Comparison of ENCODE assay signal across 9 cellular contexts in the genomic region with DNA sequence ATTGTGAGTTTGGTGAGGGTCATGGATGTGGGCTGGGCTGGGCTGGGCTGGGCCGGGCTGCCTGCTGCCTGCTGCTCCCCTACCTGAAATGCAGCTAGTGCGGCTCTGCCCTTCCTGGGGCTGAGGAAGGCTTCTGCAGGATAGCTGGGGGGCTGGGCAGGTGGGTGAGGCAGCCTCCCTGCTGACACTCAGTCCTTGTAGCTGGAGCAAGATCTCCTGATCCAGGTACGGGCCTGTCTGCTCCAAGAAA. TPM values are rescaled to one million over a fixed set of nuclear protein-coding genes. Genes with fewer than 3 reads are reported as not detected.
DNase-seq lines count a peak whose midpoint lies in the region; ATAC-seq, FAIRE-seq and TF ChIP-seq lines count a peak whose summit lies in the region.
"Had no signal": no experiment of that assay in that cellular context is flagged by ENCODE, and none has a peak within 500 bp of the region (broad histone marks: within the 10 kb centered on the region; RNA-seq: fewer than 3 reads in every experiment).

No MANE protein-coding gene starts in this region.

- peak overlapping the region in 5 of 7 donors; percentile 25 to 98 (median 81) for H3K27ac Mint-ChIP-seq in CD4-positive, alpha-beta memory T cell
- H3K27ac Mint-ChIP-seq: activated CD8-positive, alpha-beta memory T cell treated with anti-CD3 and anti-CD28 coated beads, Interleukin-2, amount 10 ng/mL, durations not matched to agents 7 days and 5 days had no signal

- H3K27me3 ChIP-seq in CD4-positive, alpha-beta memory T cell (ENCODE audit: insufficient read depth, low read length), result no peaks in the 10 kb centered on the region
- H3K27me3 ChIP-seq in HUES64 (ENCODE audit: insufficient read depth, low read length) (no peaks in the 10 kb centered on the region), adipocyte (replicated peaks; ENCODE audit: control insufficient read depth, insufficient read depth, low read length) (peaks cover 9% of the 10 kb centered on the region), lower lobe of right lung (ENCODE audit: low read depth) (peaks cover 3% of the 10 kb centered on the region)

- no peak for TF ChIP-seq CTCF in lower lobe of right lung (IDR thresholded peaks at IDR 0.05)

- peaks cover 25 to 44% of the 10 kb centered on the region in 2 donors for H3K36me3 Mint-ChIP-seq in CD4-positive, alpha-beta memory T cell

- no peak overlapping the region for H3K27ac ChIP-seq in CD4-positive, alpha-beta memory T cell (ENCODE audit: low read depth, low read length)
- peak overlapping the region; percentile 61; the same call in 1 of the 2 replicates for H3K27ac ChIP-seq in HUES64 (ENCODE audit: low read depth, low read length)
- H3K27ac ChIP-seq in lower lobe of right lung, result no peak overlapping the region

- peak overlapping the region in 7 of 8 donors; percentile 9 to 87 (median 59) for H3K4me3 Mint-ChIP-seq in CD4-positive, alpha-beta memory T cell

- H3K9ac ChIP-seq in HUES64 (ENCODE audit: low read depth, low read length) (peak overlapping the region; percentile 38; the same call in 1 of the 2 replicates), adipocyte (ENCODE audit: low read length) (peak overlapping the region; percentile 99)

- H3K9me3 ChIP-seq in CD4-positive, alpha-beta memory T cell (ENCODE audit: control insufficient read depth in 1 of 2, low read length in 2 of 2), result no peaks in the 10 kb centered on the region
- H3K9me3 ChIP-seq in HUES64 (ENCODE audit: insufficient read depth, low read depth, low read length), result no peaks in the 10 kb centered on the region
- no peaks in the 10 kb centered on the region for H3K9me3 ChIP-seq in adipocyte (ENCODE audit: control insufficient read depth, low read length)
- H3K9me3 ChIP-seq in lower lobe of right lung, result no peaks in the 10 kb centered on the region

- intact Hi-C loops in CD4-positive, alpha-beta memory T cell (cut with micrococcal nuclease), result loop anchor here (2.0 to 10.0 kb wide), 2 partner anchors 76 to 310 kb away; a partner anchor contains a TSS
- intact Hi-C loops in lower lobe of right lung (cut with DNase I), result no loop called here

- no peak for DNase-seq in CD4-positive, alpha-beta memory T cell
- DNase-seq in adipocyte (ENCODE audit: low read depth) (no peak), lower lobe of right lung (no peak), NCI-H1417 treated with DMSO at 0.1 percent for 48 hours (lab: John Stamatoyannopoulos, UW) (no peak), GM19239 (ENCODE audit: insufficient read length, low spot score) (no peak), SW480 (ENCODE audit: low spot score) (no peak)

- H3K36me3 ChIP-seq in CD4-positive, alpha-beta memory T cell (ENCODE audit: insufficient read depth, low read length), result peaks cover 31% of the 10 kb centered on the region
- H3K36me3 ChIP-seq in HUES64 (ENCODE audit: insufficient read depth, low read length) (peaks cover 36% of the 10 kb centered on the region), adipocyte (ENCODE audit: control insufficient read depth, insufficient read depth, low read length, severe bottlenecking) (peaks cover 38% of the 10 kb centered on the region), lower lobe of right lung (peaks cover 37% of the 10 kb centered on the region)

- H3K4me1 ChIP-seq in CD4-positive, alpha-beta memory T cell (ENCODE audit: insufficient read depth, low read length), result peaks cover 52% of the 10 kb centered on the region
- peaks cover 27% of the 10 kb centered on the region for H3K4me1 ChIP-seq in HUES64 (ENCODE audit: insufficient read depth, low read length)
- H3K4me1 ChIP-seq in adipocyte (ENCODE audit: control insufficient read depth, insufficient read depth, low read length), result peaks cover 45% of the 10 kb centered on the region
- H3K4me1 ChIP-seq in lower lobe of right lung, result peaks cover 53% of the 10 kb centered on the region

- H3K4me1 Mint-ChIP-seq in CD4-positive, alpha-beta memory T cell, result peaks cover 32 to 55% (median 43%) of the 10 kb centered on the region in 4 donors

- 37% methylated on average over 3 of the region's 3 CpGs for WGBS in HUES64

- no peak for FAIRE-seq in GM19239 (lab: Jason Lieb, UNC)

- no peaks in the 10 kb centered on the region for H3K27me3 Mint-ChIP-seq in CD4-positive, alpha-beta memory T cell
- H3K27me3 Mint-ChIP-seq: activated CD8-positive, alpha-beta memory T cell treated with anti-CD3 and anti-CD28 coated beads, Interleukin-2, amount 10 ng/mL, durations not matched to agents 7 days and 5 days had no signal

- CTCF ChIA-PET in CD4-positive, alpha-beta memory T cell (lab: Charles Lee; ENCODE audit: partially characterized antibody), result interaction anchor here (0.6 to 1.9 kb wide), 3 partner anchors 30 to 50 kb away, joined by 3 to 5 read pairs (median 4); no protein-coding TSS in a partner anchor

- POLR2A ChIA-PET in CD4-positive, alpha-beta memory T cell (lab: Charles Lee; ENCODE audit: partially characterized antibody), result interaction anchor here (0.7 to 2.2 kb wide), 6 partner anchors 57 to 393 kb away, joined by 3 to 8 read pairs (median 3); a partner anchor contains a TSS

- H3K9me3 Mint-ChIP-seq in CD4-positive, alpha-beta memory T cell, result peaks cover 0 to 5% (median 0%) of the 10 kb centered on the region in 8 donors

- ATAC-seq in lower lobe of right lung, result no peak
- ATAC-seq in HG03354 (IDR thresholded peaks at IDR 0.05; ENCODE audit: poor library complexity, severe bottlenecking, unreplicated experiment), result no peak

- H3K4me3 ChIP-seq in CD4-positive, alpha-beta memory T cell (ENCODE audit: low read length in 2 of 2), result no peak overlapping the region
- H3K4me3 ChIP-seq in HUES64 (ENCODE audit: low read length), result peak overlapping the region; percentile 48
- H3K4me3 ChIP-seq in adipocyte (ENCODE audit: low read length), result no peak overlapping the region
- H3K4me3 ChIP-seq in lower lobe of right lung, result peak overlapping the region; percentile 33

RNA-seq across cellular contexts. Expression of a gene that starts 4.7 kb away (rescaled TPM):
- 1,000 to 10,000 TPM; 4,825 to 5,043 TPM for total RNA-seq in CD4-positive, alpha-beta memory T cell
- polyA plus RNA-seq in CD4-positive, alpha-beta memory T cell, result 1,000 to 10,000 TPM; 4,119 to 5,642 TPM
- polyA plus RNA-seq in HUES64 (2013, experiment 1 of 2), result 2,187 TPM
- polyA plus RNA-seq in HUES64 (2013, experiment 2 of 2), result 2,411 TPM
- total RNA-seq in lower lobe of right lung, result 1,727 TPM

RNA-seq across cellular contexts. Expression of a gene that starts 10.4 kb away (rescaled TPM):
- 1 to 10 TPM; 4.0 to 7.3 TPM for total RNA-seq in CD4-positive, alpha-beta memory T cell
- polyA plus RNA-seq in CD4-positive, alpha-beta memory T cell, result 1 to 10 TPM; 2.3 to 5.7 TPM
- polyA plus RNA-seq in HUES64 (2013, experiment 1 of 2), result 3.0 TPM
- polyA plus RNA-seq in HUES64 (2013, experiment 2 of 2), result 2.9 TPM
- 0.35 TPM for total RNA-seq in lower lobe of right lung

RNA-seq across cellular contexts. Expression of a gene that starts 48.3 kb away (rescaled TPM):
- not detected for total RNA-seq in CD4-positive, alpha-beta memory T cell
- polyA plus RNA-seq in CD4-positive, alpha-beta memory T cell, result not detected
- polyA plus RNA-seq in HUES64 (2013, experiment 1 of 2), result 1.4 TPM
- polyA plus RNA-seq in HUES64 (2013, experiment 2 of 2), result 1.3 TPM
- total RNA-seq in lower lobe of right lung, result 0.59 TPM
- total RNA-seq: activated CD8-positive, alpha-beta memory T cell treated with anti-CD3 and anti-CD28 coated beads, Interleukin-2, amount 10 ng/mL, durations not matched to agents 7 days and 5 days had no signal

RNA-seq across cellular contexts. Expression of a gene that starts 57.0 kb away (rescaled TPM):
- 100 to 1,000 TPM; 157 to 160 TPM for total RNA-seq in CD4-positive, alpha-beta memory T cell
- 10 to 100 TPM; 46.4 to 48.5 TPM for polyA plus RNA-seq in CD4-positive, alpha-beta memory T cell
- polyA plus RNA-seq in HUES64 (2013, experiment 1 of 2), result 44.5 TPM
- 44.8 TPM for polyA plus RNA-seq in HUES64 (2013, experiment 2 of 2)
- total RNA-seq in lower lobe of right lung, result 98.8 TPM

Comparison
In these comparisons a context has a peak if more than half of its experiments do, and no peak if none do; other contexts are left out.
1. H3K4me3 ChIP-seq: peak in HUES64 (single experiment) and lower lobe of right lung (single experiment); none in CD4-positive, alpha-beta memory T cell (0 of 2) and adipocyte (single experiment).